13 cellular contexts compared by ENCODE assay signal in genomic region chr6:160950507-160950906, GRCh38. TPM values are rescaled to one million over a fixed set of nuclear protein-coding genes. Genes with fewer than 3 reads are reported as not detected.
DNase-seq lines count a peak whose midpoint lies in the region; ATAC-seq and TF ChIP-seq lines count a peak whose summit lies in the region.
"Had no signal": no experiment of that assay in that cellular context is flagged by ENCODE, and none has a peak within 500 bp of the region (broad histone marks: within the 10 kb centered on the region; RNA-seq: fewer than 3 reads in every experiment).

No MANE protein-coding gene starts in this region.

- H3K4me3 ChIP-seq in Panc1 (ENCODE audit: low read depth in 2 of 2, low read length in 2 of 2): peak overlapping the region in 1 of 2 experiments; percentile 23; a peak in 2 of 4 replicates
- H3K4me3 ChIP-seq in Karpas-422 (ENCODE audit: low read length): no peak overlapping the region

- DNase-seq in AG20443 (ENCODE audit: low spot score) (peak; percentile 24), Panc1 (ENCODE audit: low read depth, low spot score) (peak; percentile 30), fibroblast of gingiva (ENCODE audit: low read depth) (peak; percentile 41), neural crest cell (ENCODE audit: low read depth, low spot score) (no peak), cortex of kidney (lab: John Stamatoyannopoulos, UW) (no peak), Karpas-422 (no peak)
- no peak for DNase-seq in naive thymus-derived CD8-positive, alpha-beta T cell
- DNase-seq: activated T-cell treated with anti-CD3 and anti-CD28 coated beads, Interleukin-2, amount 50 U/mL, for 1 hour; NCI-H1105; stimulated activated CD4-positive, alpha-beta T cell treated with anti-CD3 and anti-CD28 coated beads, Interleukin-4, amount 100 ng/mL, for 1 hour had no signal

- H3K27me3 ChIP-seq in Panc1 (ENCODE audit: control insufficient read depth, insufficient read depth, low read length) (no peaks in the 10 kb centered on the region), Karpas-422 (ENCODE audit: low read length) (no peaks in the 10 kb centered on the region)

- no peaks in the 10 kb centered on the region for H3K27me3 Mint-ChIP-seq in neural crest cell (ENCODE audit: low read depth)
- H3K27me3 Mint-ChIP-seq in naive thymus-derived CD8-positive, alpha-beta T cell: peaks cover 10 to 40% (median 28%) of the 10 kb centered on the region in 5 donors

- in situ Hi-C loops in Panc1 (cut with HindIII; ENCODE audit: low pct_unique_long_range_greater_than_20kb, low sequenced_read_pairs): no loop called here

- TF ChIP-seq CTCF in Panc1 (IDR thresholded peaks at IDR 0.05) (no peak), neural crest cell (conservative IDR thresholded peaks at IDR 0.05) (no peak)

- H3K4me1 ChIP-seq in Panc1 (ENCODE audit: control insufficient read depth, insufficient read depth, low read length) (no peaks in the 10 kb centered on the region; the same call in 1 of the 2 replicates), Karpas-422 (ENCODE audit: low read length) (no peaks in the 10 kb centered on the region)

- peaks cover 56% of the 10 kb centered on the region for H3K4me1 Mint-ChIP-seq in neural crest cell
- no peaks in the 10 kb centered on the region for H3K4me1 Mint-ChIP-seq in naive thymus-derived CD8-positive, alpha-beta T cell

- H3K4me3 Mint-ChIP-seq in neural crest cell: no peak overlapping the region
- no peak overlapping the region for H3K4me3 Mint-ChIP-seq in naive thymus-derived CD8-positive, alpha-beta T cell
- H3K4me3 Mint-ChIP-seq: dendritic cell treated with granulocyte-macrophage colony-stimulating factor and Interleukin-4, amounts not matched to agents 40 ng/mL and 50 ng/mL, for 4 days had no signal

- H3K4me2 ChIP-seq in Karpas-422 (ENCODE audit: low read depth, low read length, poor library complexity, severe bottlenecking): no peak overlapping the region

- H2AFZ ChIP-seq in Karpas-422 (ENCODE audit: low read length): no peak overlapping the region

- peak; percentile 86 for ATAC-seq in Panc1
- no peak for ATAC-seq in HG03342 (IDR thresholded peaks at IDR 0.05; ENCODE audit: unreplicated experiment)
- no peak for ATAC-seq in naive thymus-derived CD8-positive, alpha-beta T cell

- H3K9me2 ChIP-seq in Karpas-422 (replicated peaks; ENCODE audit: insufficient read depth, low read length): no peaks in the 10 kb centered on the region

- H3K9me3 ChIP-seq in Panc1 (ENCODE audit: control insufficient read depth, insufficient read depth, low read depth, low read length) (no peaks in the 10 kb centered on the region), Karpas-422 (ENCODE audit: low read length) (no peaks in the 10 kb centered on the region)

- no peaks in the 10 kb centered on the region for H3K36me3 Mint-ChIP-seq in neural crest cell (ENCODE audit: low read depth)
- no peaks in the 10 kb centered on the region for H3K36me3 Mint-ChIP-seq in naive thymus-derived CD8-positive, alpha-beta T cell

- no peaks in the 10 kb centered on the region for H3K9me3 Mint-ChIP-seq in neural crest cell
- H3K9me3 Mint-ChIP-seq in naive thymus-derived CD8-positive, alpha-beta T cell: peaks cover 0 to 4% (median 0%) of the 10 kb centered on the region in 9 donors
- H3K9me3 Mint-ChIP-seq: dendritic cell treated with granulocyte-macrophage colony-stimulating factor and Interleukin-4, amounts not matched to agents 40 ng/mL and 50 ng/mL, for 4 days had no signal

- intact Hi-C loops in Panc1 (cut with micrococcal nuclease; ENCODE audit: unreplicated experiment): no loop called here

- no peaks in the 10 kb centered on the region for H4K20me1 ChIP-seq in Karpas-422 (ENCODE audit: insufficient read depth, low read depth, low read length)

- H3K36me3 ChIP-seq in Panc1 (ENCODE audit: control insufficient read depth, insufficient read depth, low read length) (no peaks in the 10 kb centered on the region), Karpas-422 (ENCODE audit: insufficient read depth, low read length) (no peaks in the 10 kb centered on the region)

- no peaks in the 10 kb centered on the region for H3K79me2 ChIP-seq in Karpas-422 (ENCODE audit: low read length)

- no peak overlapping the region for H3K27ac ChIP-seq in Panc1 (ENCODE audit: low read length)
- no peak overlapping the region for H3K27ac ChIP-seq in Karpas-422 (ENCODE audit: low read length)
- H3K27ac ChIP-seq: C4-2B had no signal

- CTCF ChIA-PET in Panc1 (lab: Charles Lee): interaction anchor here (0.6 kb wide), 1 partner anchor 20 kb away, joined by 6 read pairs; no protein-coding TSS in a partner anchor

- no peak overlapping the region for H3K9ac ChIP-seq in Karpas-422 (ENCODE audit: low read length)

- no TSS peak for BruUV-seq in Panc1 (replicated peaks; lab: Mats Ljungman, UMichigan)

- POLR2A ChIA-PET in Panc1 (lab: Charles Lee): no interaction called here
- POLR2A ChIA-PET in naive thymus-derived CD8-positive, alpha-beta T cell (lab: Charles Lee): no interaction called here

- peak overlapping the region; percentile 21 for H3K27ac Mint-ChIP-seq in neural crest cell (ENCODE audit: unreplicated experiment)
- no peak overlapping the region for H3K27ac Mint-ChIP-seq in naive thymus-derived CD8-positive, alpha-beta T cell
- H3K27ac Mint-ChIP-seq: dendritic cell treated with granulocyte-macrophage colony-stimulating factor and Interleukin-4, amounts not matched to agents 40 ng/mL and 50 ng/mL, for 4 days had no signal

RNA-seq across cellular contexts. Expression of gene MAP3K4, which starts 41.1 kb away (rescaled TPM):
- total RNA-seq in Panc1 (2021; ENCODE audit: unreplicated experiment): 49.3 TPM
- 19.3 TPM for polyA plus RNA-seq in Panc1 (2012; ENCODE audit: insufficient read length)
- 84.3 and 103 TPM in 2 replicates for total RNA-seq in neural crest cell
- 10 to 100 TPM; 58.9 to 63.8 TPM for total RNA-seq in naive thymus-derived CD8-positive, alpha-beta T cell
- 10 to 100 TPM in 1 of 3 donors, 1 to 10 TPM in 2; 4.2 to 13.5 (median 6.7) TPM for polyA plus RNA-seq in naive thymus-derived CD8-positive, alpha-beta T cell
- 22.4 and 29.9 TPM in 2 replicates for total RNA-seq in Karpas-422 (2014; rRNA removed; shearing (Covaris generic); ENCODE audit: low replicate concordance)

Comparison
In these comparisons a context has a peak if more than half of its experiments do, and no peak if none do; other contexts are left out.
1. DNase-seq: peak in AG20443 (single experiment), Panc1 (single experiment) and fibroblast of gingiva (single experiment); none in neural crest cell (single experiment), cortex of kidney (single experiment), naive thymus-derived CD8-positive, alpha-beta T cell (0 of 10) and Karpas-422 (single experiment).